17 cellular contexts compared by ENCODE assay signal in genomic region chr4:86587016-86587713, GRCh38. TPM values are rescaled to one million over a fixed set of nuclear protein-coding genes. Genes with fewer than 3 reads are reported as not detected.
DNase-seq lines count a peak whose midpoint lies in the region; ATAC-seq and TF ChIP-seq lines count a peak whose summit lies in the region.
"Had no signal": no experiment of that assay in that cellular context is flagged by ENCODE, and none has a peak within 500 bp of the region (broad histone marks: within the 10 kb centered on the region; RNA-seq: fewer than 3 reads in every experiment).

No MANE protein-coding gene starts in this region.

- no peak overlapping the region for H2BK15ac ChIP-seq in mesendoderm (replicated peaks; ENCODE audit: low read depth)

- intact Hi-C loops in heart left ventricle (cut with DNase I), result no loop called here
- intact Hi-C loops in breast epithelium (cut with DNase I; ENCODE audit: low total_unique reads), result no loop called here

- DNase-seq in heart left ventricle (no peak), right atrium auricular region (ENCODE audit: low spot score) (no peak), breast epithelium (ENCODE audit: low spot score in 2 of 2) (no peak), mesendoderm (peak; percentile 53), GF-D8 (lab: John Stamatoyannopoulos, UW) (no peak), amniotic stem cell (lab: John Stamatoyannopoulos, UW) (no peak), DMS114 treated with DMSO at 0.1 percent for 48 hours (lab: John Stamatoyannopoulos, UW; ENCODE audit: unreplicated experiment) (no peak)
- DNase-seq: activated CD4-positive, alpha-beta T cell treated with anti-CD3 and anti-CD28 coated beads, Interleukin-2, amount 50 U/mL, for 48 hours; activated T-cell treated with anti-CD3 and anti-CD28 coated beads, Interleukin-2, amount 50 U/mL, for 72 hours; head of caudate nucleus; kidney glomerular epithelial cell; NCI-H187 treated with DMSO at 0.1 percent for 48 hours; NCI-H774; posterior cingulate gyrus; stimulated activated CD4-positive, alpha-beta T cell treated with anti-CD3 and anti-CD28 coated beads, Interleukin-15, amount 100 ng/mL, for 24 hours; substantia nigra had no signal

- no peaks in the 10 kb centered on the region for H3K9me3 ChIP-seq in heart left ventricle
- H3K9me3 ChIP-seq in right atrium auricular region, result no peaks in the 10 kb centered on the region
- no peaks in the 10 kb centered on the region for H3K9me3 ChIP-seq in breast epithelium

- H3K36me3 ChIP-seq in heart left ventricle, result no peaks in the 10 kb centered on the region
- no peaks in the 10 kb centered on the region for H3K36me3 ChIP-seq in right atrium auricular region
- no peaks in the 10 kb centered on the region for H3K36me3 ChIP-seq in breast epithelium
- no peaks in the 10 kb centered on the region for H3K36me3 ChIP-seq in mesendoderm (ENCODE audit: control insufficient read depth, insufficient read depth, low read length)

- no peak overlapping the region for H3K4me2 ChIP-seq in mesendoderm (ENCODE audit: low read length)

- ATAC-seq in heart left ventricle, result peak in 1 of 4 donors; percentile 65
- ATAC-seq in HG03442 (IDR thresholded peaks at IDR 0.05; ENCODE audit: unreplicated experiment), result no peak
- ATAC-seq: activated T-cell treated with anti-CD3 and anti-CD28 coated beads, Interleukin-2, amount 50 U/mL, for 72 hours had no signal

- H3K23ac ChIP-seq in mesendoderm (ENCODE audit: low read length), result no peak overlapping the region

- no peak overlapping the region for H3K9ac ChIP-seq in mesendoderm (ENCODE audit: low read length)

- H2BK5ac ChIP-seq in mesendoderm (ENCODE audit: low read length), result no peak overlapping the region

- H4K8ac ChIP-seq in mesendoderm (ENCODE audit: low read depth, low read length), result no peak overlapping the region

- H3K4me3 ChIP-seq in heart left ventricle (peak overlapping the region in 3 of 12 donors; percentile 0 to 36 (median 12)), right atrium auricular region (no peak overlapping the region), breast epithelium (no peak overlapping the region), mesendoderm (ENCODE audit: low read length) (no peak overlapping the region)

- H3K79me2 ChIP-seq in mesendoderm (ENCODE audit: control insufficient read depth, insufficient read depth, low read length), result no peaks in the 10 kb centered on the region

- H3K4ac ChIP-seq in mesendoderm (ENCODE audit: low read depth, low read length), result no peak overlapping the region

- H2AK5ac ChIP-seq in mesendoderm (ENCODE audit: low read length), result no peak overlapping the region

- TF ChIP-seq POLR2A in heart left ventricle (IDR thresholded peaks at IDR 0.05) (no peak), breast epithelium (IDR thresholded peaks at IDR 0.05) (no peak)

- H3K27me3 ChIP-seq in heart left ventricle (peaks cover 0 to under 1% (median 0%) of the 10 kb centered on the region in 9 donors), right atrium auricular region (no peaks in the 10 kb centered on the region), breast epithelium (no peaks in the 10 kb centered on the region), mesendoderm (ENCODE audit: insufficient read depth, low read length, poor library complexity) (no peaks in the 10 kb centered on the region)

- H3K56ac ChIP-seq in mesendoderm (ENCODE audit: low read length), result no peak overlapping the region

- H3K4me1 ChIP-seq in heart left ventricle (peaks cover 0 to 23% (median 0%) of the 10 kb centered on the region in 12 donors), right atrium auricular region (peaks cover 0 to 4% of the 10 kb centered on the region in 2 donors), breast epithelium (no peaks in the 10 kb centered on the region), mesendoderm (ENCODE audit: control insufficient read depth, low read depth, low read length) (peaks cover 6% of the 10 kb centered on the region)

- no peaks in the 10 kb centered on the region for H3K79me1 ChIP-seq in mesendoderm (ENCODE audit: low read length)

- no peak for TF ChIP-seq CTCF in heart left ventricle (IDR thresholded peaks at IDR 0.05)
- TF ChIP-seq CTCF in right atrium auricular region (IDR thresholded peaks at IDR 0.05), result no peak
- no peak for TF ChIP-seq CTCF in breast epithelium (IDR thresholded peaks at IDR 0.05)

- H4K5ac ChIP-seq in mesendoderm (ENCODE audit: low read length), result no peak overlapping the region

- H3K27ac ChIP-seq in heart left ventricle, result peak overlapping the region in 9 of 12 donors; percentile 21 to 60 (median 45)
- peak overlapping the region in 1 of 2 donors; percentile 51 for H3K27ac ChIP-seq in right atrium auricular region
- H3K27ac ChIP-seq in breast epithelium, result peak overlapping the region; percentile 20 to 25
- H3K27ac ChIP-seq in mesendoderm (ENCODE audit: low read depth, low read length), result no peak overlapping the region

- no peak overlapping the region for H2BK120ac ChIP-seq in mesendoderm (ENCODE audit: low read depth, low read length)

- WGBS in heart left ventricle, 4 donors, result 32 to 44% (median 40%) methylated on average over 4 of the region's 4 CpGs
- no CpG with 5 or more reads among the region's 4 CpGs for WGBS in mesendoderm (ENCODE audit: extremely low coverage, insufficient coverage, low lambda C conversion rate)

- H3K18ac ChIP-seq in mesendoderm (ENCODE audit: low read length), result no peak overlapping the region

RNA-seq across cellular contexts. Expression of gene PTPN13, which starts 7.0 kb away (rescaled TPM):
- total RNA-seq in heart left ventricle (10 to 100 TPM in 1 of 9 donors, 1 to 10 TPM in 8; 1.3 to 14.3 (median 4.3) TPM), right atrium auricular region (10 to 100 TPM in 1 of 2 donors, 1 to 10 TPM in 1; 6.2 to 12.1 TPM), breast epithelium (10 to 100 TPM; 36.3 to 49.6 (median 41.3) TPM)
- under 1 TPM; 0.60 to 0.80 TPM for polyA plus RNA-seq in heart left ventricle
- 30.1 TPM for polyA plus RNA-seq in mesendoderm (2013, experiment 1 of 2)
- polyA plus RNA-seq in mesendoderm (2013, experiment 2 of 2), result 31.0 TPM
